Comparison of ENCODE assay signal across 2 cellular contexts in genomic region chr10:80504158-80504811, GRCh38.
TF ChIP-seq lines count a peak whose summit lies in the region.

No MANE protein-coding gene starts in this region.

TF ChIP-seq in K562, 482 proteins besides CTCF, POLR2A, EP300 and RAD21 (continued from another document and continues in another):
- TF ChIP-seq ZBTB33 (CRISPR knock-in tag; IDR thresholded peaks at IDR 0.05) (peak; percentile 34), BACH1 (tag; IDR thresholded peaks at IDR 0.05) (no peak), DPF2 (IDR thresholded peaks at IDR 0.05) (peak; percentile 92), SAFB2 (IDR thresholded peaks at IDR 0.05; ENCODE audit: borderline replicate concordance, low read depth, low read length, severe bottlenecking) (no peak), ETV1 (tag; conservative IDR thresholded peaks at IDR 0.05; ENCODE audit: low read depth) (no peak; the same call in 1 of the 2 replicates), SLC30A9 (CRISPR knock-in tag; IDR thresholded peaks at IDR 0.05) (no peak), ZEB2 (IDR thresholded peaks at IDR 0.05) (no peak), RBBP5 (IDR thresholded peaks at IDR 0.05; ENCODE audit: borderline replicate concordance, insufficient read depth, low read length, poor library complexity, severe bottlenecking) (no peak), ZNF830 (CRISPR knock-in tag; IDR thresholded peaks at IDR 0.05) (no peak), MTA2 (IDR thresholded peaks at IDR 0.05; ENCODE audit: low read depth) (peak; percentile 78; the same call in 1 of the 2 replicates), PCBP1 (IDR thresholded peaks at IDR 0.05; ENCODE audit: low read depth, low read length, poor library complexity, severe bottlenecking) (no peak), NR2C1 (IDR thresholded peaks at IDR 0.05) (no peak), NR2C1 (tag; IDR thresholded peaks at IDR 0.05) (no peak), CBFA2T3 (IDR thresholded peaks at IDR 0.05) (peak; percentile 98), ERF (CRISPR knock-in tag; IDR thresholded peaks at IDR 0.05) (no peak), ATF3 (IDR thresholded peaks at IDR 0.05) (no peak), ATF3 (CRISPR knock-in tag; conservative IDR thresholded peaks at IDR 0.05) (no peak), ETS1 (conservative IDR thresholded peaks at IDR 0.05; ENCODE audit: control insufficient read depth, low read depth, low read length) (peak; percentile 33; the same call in 1 of the 2 replicates), RCOR1 (IDR thresholded peaks at IDR 0.05; ENCODE audit: borderline replicate concordance in 1 of 2, low read depth in 2 of 2, low read length in 2 of 2) (peak; percentile 74 to 94; a peak in 3 of 4 replicates), GTF2E2 (tag; IDR thresholded peaks at IDR 0.05) (no peak), CBFA2T2 (conservative IDR thresholded peaks at IDR 0.05) (peak; percentile 95), RHOXF2B (CRISPR knock-in tag; conservative IDR thresholded peaks at IDR 0.05) (no peak), ARID2 (IDR thresholded peaks at IDR 0.05) (no peak), GATA2 (CRISPR knock-in tag; IDR thresholded peaks at IDR 0.05) (peak; percentile 95), MTF1 (CRISPR knock-in tag; IDR thresholded peaks at IDR 0.05; ENCODE audit: borderline replicate concordance) (no peak), RFX1 (IDR thresholded peaks at IDR 0.05) (no peak), SREBF2 (CRISPR knock-in tag; IDR thresholded peaks at IDR 0.05) (no peak), MBD2 (IDR thresholded peaks at IDR 0.05; ENCODE audit: borderline replicate concordance, low read depth) (peak; percentile 45; the same call in 1 of the 2 replicates), ZNF146 (CRISPR knock-in tag; IDR thresholded peaks at IDR 0.05; ENCODE audit: unreplicated experiment) (no peak), TEAD1 (CRISPR knock-in tag; IDR thresholded peaks at IDR 0.05) (no peak), FUS (optimal IDR thresholded peaks at IDR 0.05; ENCODE audit: low read depth, low read length) (no peak), ATF2 (CRISPR knock-in tag; IDR thresholded peaks at IDR 0.05) (no peak), MYNN (IDR thresholded peaks at IDR 0.05) (peak; percentile 80; the same call in 1 of the 2 replicates), MYNN (CRISPR knock-in tag; IDR thresholded peaks at IDR 0.05) (no peak), BRCA1 (IDR thresholded peaks at IDR 0.05) (no peak), BRCA1 (CRISPR knock-in tag; IDR thresholded peaks at IDR 0.05) (no peak), FOXJ2 (tag; IDR thresholded peaks at IDR 0.05) (no peak), KDM5B (IDR thresholded peaks at IDR 0.05; ENCODE audit: insufficient replicate concordance, low read depth, low read length) (no peak), HIVEP1 (CRISPR knock-in tag; IDR thresholded peaks at IDR 0.05) (no peak)

TF ChIP-seq in HepG2, 621 proteins besides CTCF, POLR2A, EP300 and RAD21 (continued from another document and continues in another):
- TF ChIP-seq BCL3 (CRISPR knock-in tag; IDR thresholded peaks at IDR 0.05) (no peak), GTF2F1 (IDR thresholded peaks at IDR 0.05; ENCODE audit: low read length) (no peak), NR2C2 (CRISPR knock-in tag; IDR thresholded peaks at IDR 0.05; ENCODE audit: borderline replicate concordance) (no peak), PREB (CRISPR knock-in tag; IDR thresholded peaks at IDR 0.05) (no peak), ZNF17 (CRISPR knock-in tag; IDR thresholded peaks at IDR 0.05) (no peak), ZNF674 (CRISPR knock-in tag; IDR thresholded peaks at IDR 0.05; ENCODE audit: low read depth) (no peak), KAT7 (CRISPR knock-in tag; IDR thresholded peaks at IDR 0.05; ENCODE audit: borderline replicate concordance) (no peak), ZNF724P (CRISPR knock-in tag; IDR thresholded peaks at IDR 0.05; ENCODE audit: borderline replicate concordance) (no peak), KDM5B (CRISPR knock-in tag; IDR thresholded peaks at IDR 0.05; ENCODE audit: borderline replicate concordance) (peak; percentile 79; the same call in 1 of the 2 replicates), CEBPG (CRISPR knock-in tag; IDR thresholded peaks at IDR 0.05) (no peak), GABPA (IDR thresholded peaks at IDR 0.05; ENCODE audit: low read depth, low read length) (no peak), GABPA (CRISPR knock-in tag; IDR thresholded peaks at IDR 0.05; ENCODE audit: low read depth) (0 out of 2 replicates have a peak, but pooled peaks have one; percentile 12), ZNF335 (CRISPR knock-in tag; IDR thresholded peaks at IDR 0.05) (no peak), NCOA2 (CRISPR knock-in tag; IDR thresholded peaks at IDR 0.05) (0 out of 2 replicates have a peak, but pooled peaks have one; percentile 19), ZBTB38 (CRISPR knock-in tag; IDR thresholded peaks at IDR 0.05) (peak; percentile 55; the same call in 1 of the 2 replicates), IKZF5 (CRISPR knock-in tag; IDR thresholded peaks at IDR 0.05) (no peak), NKX3-1 (CRISPR knock-in tag; IDR thresholded peaks at IDR 0.05) (no peak), HCFC1 (IDR thresholded peaks at IDR 0.05; ENCODE audit: low read depth, low read length) (no peak), HNF4A (CRISPR knock-in tag; IDR thresholded peaks at IDR 0.05) (peak; percentile 86), ETV5 (CRISPR knock-in tag; IDR thresholded peaks at IDR 0.05; ENCODE audit: borderline replicate concordance) (peak; percentile 46; the same call in 1 of the 2 replicates), ZBTB20 (CRISPR knock-in tag; IDR thresholded peaks at IDR 0.05; ENCODE audit: borderline replicate concordance, low read depth) (peak; percentile 74; the same call in 1 of the 2 replicates), ZNF597 (CRISPR knock-in tag; IDR thresholded peaks at IDR 0.05) (no peak), ZNF362 (CRISPR knock-in tag; IDR thresholded peaks at IDR 0.05; ENCODE audit: borderline replicate concordance) (no peak), ZNF687 (CRISPR knock-in tag; IDR thresholded peaks at IDR 0.05) (peak; percentile 74), ZNF574 (CRISPR knock-in tag; IDR thresholded peaks at IDR 0.05) (no peak), ZBTB21 (CRISPR knock-in tag; IDR thresholded peaks at IDR 0.05) (no peak), KDM6A (CRISPR knock-in tag; IDR thresholded peaks at IDR 0.05; ENCODE audit: low read depth) (no peak), SPEN (CRISPR knock-in tag; IDR thresholded peaks at IDR 0.05; ENCODE audit: low read depth) (no peak; the same call in 1 of the 2 replicates), ZNF446 (CRISPR knock-in tag; IDR thresholded peaks at IDR 0.05) (no peak), SOX5 (CRISPR knock-in tag; IDR thresholded peaks at IDR 0.05; ENCODE audit: borderline replicate concordance) (no peak), CSRNP1 (CRISPR knock-in tag; IDR thresholded peaks at IDR 0.05) (no peak)
